8 cellular contexts compared by ENCODE assay signal in the genomic region with DNA sequence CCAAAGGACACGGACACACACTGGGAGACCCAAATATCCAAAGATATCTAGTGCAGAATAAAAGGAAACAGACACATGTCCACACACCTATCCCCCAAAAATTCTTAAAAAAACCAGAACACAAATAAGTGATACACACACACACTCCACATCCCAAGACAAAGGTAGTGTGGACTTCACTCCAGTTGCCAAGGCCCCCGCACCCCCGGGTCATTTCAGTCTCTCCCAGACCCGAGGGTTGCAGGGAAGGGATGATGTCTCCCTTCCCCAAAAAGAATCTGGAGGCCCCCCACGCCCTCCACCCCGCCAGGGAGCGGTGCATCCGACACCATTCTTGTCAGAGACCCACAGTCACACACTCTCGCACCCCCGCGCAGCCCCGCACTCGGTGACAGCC. TPM values are rescaled to one million over a fixed set of nuclear protein-coding genes. Genes with fewer than 3 reads are reported as not detected.
DNase-seq lines count a peak whose midpoint lies in the region; ATAC-seq, FAIRE-seq and TF ChIP-seq lines count a peak whose summit lies in the region.

No MANE protein-coding gene starts in this region.

- BruUV-seq in K562 (replicated peaks; lab: Mats Ljungman, UMichigan) = no TSS peak

- FAIRE-seq in K562 (lab: Jason Lieb, UNC) = no peak

- H3K36me3 ChIP-seq in HEK293 (ENCODE audit: control insufficient read depth in 2 of 2, insufficient read depth in 1 of 2, low read length in 2 of 2) (peaks cover 16 to 19% of the 10 kb centered on the region in 2 experiments; a peak in 2 of 3 replicates), K562 (ENCODE audit: control insufficient read depth, insufficient read depth, low read length) (no peaks in the 10 kb centered on the region), mesodermal cell (ENCODE audit: control insufficient read depth, insufficient read depth, low read length) (peaks cover 5% of the 10 kb centered on the region), gastroesophageal sphincter (no peaks in the 10 kb centered on the region)

- in situ Hi-C loops in K562 (cut with MboI) = loop anchor here (10.0 kb wide), 1 partner anchor 299 kb away; no protein-coding TSS in a partner anchor

- peak overlapping the region; percentile 4 to 70; a peak in 2 of 4 replicates for H3K9ac ChIP-seq in K562 (ENCODE audit: insufficient read depth in 1 of 2, low read depth in 2 of 2, low read length in 2 of 2)

- ATAC-seq in K562 = no peak
- no peak for ATAC-seq in gastroesophageal sphincter

- CTCF ChIA-PET in AG04449 (lab: Yijun Ruan, JAX) (no interaction called here), HEK293 (lab: Yijun Ruan, JAX) (no interaction called here), K562 (lab: Yijun Ruan, JAX; ENCODE audit: low intra/inter-chr PET ratio) (interaction anchor here (0.7 to 1.8 kb wide), 2 partner anchors 81 to 356 kb away, joined by 4 to 7 read pairs; no protein-coding TSS in a partner anchor)

- no peak for TF ChIP-seq RAD21 in K562 (CRISPR knock-in tag; conservative IDR thresholded peaks at IDR 0.05 in 1 of 2, IDR thresholded peaks at IDR 0.05 in 1 of 2)

- H3K4me2 ChIP-seq in K562 (ENCODE audit: insufficient read depth, low read length) = peak overlapping the region; percentile 100

- TF ChIP-seq EP300 in K562 (IDR thresholded peaks at IDR 0.05; ENCODE audit: low read length) = no peak
- no peak for TF ChIP-seq EP300 in gastroesophageal sphincter (IDR thresholded peaks at IDR 0.05)

- peaks cover 10% of the 10 kb centered on the region for H3K4me1 ChIP-seq in HEK293 (ENCODE audit: control insufficient read depth, insufficient read depth, low read length)
- peaks cover 7 to 42% of the 10 kb centered on the region in 2 experiments; a peak in 4 of 5 replicates for H3K4me1 ChIP-seq in K562 (replicated peaks in 1 of 2; ENCODE audit: control insufficient read depth in 2 of 2, insufficient read depth in 2 of 2, low read length in 2 of 2)
- peaks cover under 1% of the 10 kb centered on the region for H3K4me1 ChIP-seq in mesodermal cell (ENCODE audit: control insufficient read depth, insufficient read depth, low read length, poor library complexity, severe bottlenecking)
- H3K4me1 ChIP-seq in gastroesophageal sphincter = peaks cover 0 to 18% (median 14%) of the 10 kb centered on the region in 3 donors

- intact Hi-C loops in K562 (cut with micrococcal nuclease) = no loop called here

- H3K9me3 ChIP-seq in HEK293 (ENCODE audit: control insufficient read depth, insufficient read depth, low read depth, low read length) (no peaks in the 10 kb centered on the region), K562 (replicated peaks; ENCODE audit: control insufficient read depth, insufficient read depth, low read depth, low read length) (no peaks in the 10 kb centered on the region), mesodermal cell (ENCODE audit: control insufficient read depth, low read length) (no peaks in the 10 kb centered on the region), gastroesophageal sphincter (no peaks in the 10 kb centered on the region)

- WGBS in K562 (ENCODE audit: insufficient coverage, low coverage, missing lambda C conversion rate) = 3% methylated on average over 11 of the region's 13 CpGs
- 48 to 50% methylated on average over 2 to 3 of the region's 13 CpGs for WGBS in mesodermal cell (ENCODE audit: insufficient coverage in 2 of 2), 2 experiments
- WGBS in gastroesophageal sphincter (ENCODE audit: low coverage in 1 of 2), 2 donors = 11 to 15% methylated on average over 4 of the region's 13 CpGs

- no peaks in the 10 kb centered on the region; a peak in 1 of 5 replicates for H3K27me3 ChIP-seq in K562 (ENCODE audit: control insufficient read depth in 2 of 2, insufficient read depth in 2 of 2, low read length in 2 of 2)
- peaks cover 94% of the 10 kb centered on the region for H3K27me3 ChIP-seq in gastroesophageal sphincter

- no peaks in the 10 kb centered on the region; the same call in 2 of the 3 replicates for H3K79me2 ChIP-seq in K562 (ENCODE audit: control insufficient read depth, insufficient read depth, low read length)

- H4K20me1 ChIP-seq in K562 (replicated peaks; ENCODE audit: control insufficient read depth, insufficient read depth, low read length) = no peaks in the 10 kb centered on the region

- H2AFZ ChIP-seq in K562 (ENCODE audit: low read depth, low read length) = peak overlapping the region; percentile 98

- DNase-seq in AG04449 (ENCODE audit: low read depth, low spot score) (no peak), K562 (ENCODE audit: extremely low read depth in 1 of 4, low spot score in 3 of 4) (no peak), SIG-M5 (lab: John Stamatoyannopoulos, UW) (no peak), NOMO-1 (lab: John Stamatoyannopoulos, UW; ENCODE audit: unreplicated experiment in 2 of 2) (no peak)
- no peak for DNase-seq in activated effector memory CD4-positive, alpha-beta T cell treated with anti-CD3 and anti-CD28 coated beads, Interleukin-2, amount 50 U/mL, for 16 hours

- TF ChIP-seq CTCF in AG04449 (IDR thresholded peaks at IDR 0.05; ENCODE audit: insufficient read depth, low read length, missing control alignments) (no peak), HEK293 (tag by site-specific recombination; IDR thresholded peaks at IDR 0.05) (no peak), K562 (IDR thresholded peaks at IDR 0.05 in 2 of 3, conservative IDR thresholded peaks at IDR 0.05 in 1 of 3; ENCODE audit: insufficient read depth in 2 of 3, low read depth in 1 of 3, low read length in 3 of 3) (no peak), gastroesophageal sphincter (IDR thresholded peaks at IDR 0.05) (no peak)

- POLR2A ChIA-PET in AG04449 (lab: Yijun Ruan, JAX) (no interaction called here), HEK293 (lab: Yijun Ruan, JAX) (no interaction called here), K562 (lab: Yijun Ruan, JAX) (no interaction called here)

- peak overlapping the region; percentile 70 for H3K4me3 ChIP-seq in AG04449 (ENCODE audit: low read depth, low read length)
- H3K4me3 ChIP-seq in HEK293 (ENCODE audit: low read depth, low read length) = peak overlapping the region; percentile 62
- peak overlapping the region; percentile 67 for H3K4me3 ChIP-seq in K562
- H3K4me3 ChIP-seq in mesodermal cell (ENCODE audit: extremely low read depth, insufficient read depth, low read length, poor library complexity, severe bottlenecking) = peak overlapping the region; percentile 62
- peak overlapping the region in 1 of 2 donors; percentile 43 for H3K4me3 ChIP-seq in gastroesophageal sphincter

- TF ChIP-seq POLR2A in K562 (conservative IDR thresholded peaks at IDR 0.05) = no peak
- TF ChIP-seq POLR2A in gastroesophageal sphincter (IDR thresholded peaks at IDR 0.05) = no peak

- H3K27ac ChIP-seq in HEK293 (ENCODE audit: extremely low read depth, low read depth, low read length) (peak overlapping the region; percentile 50; the same call in 1 of the 2 replicates), K562 (ENCODE audit: extremely low read depth, low read depth, low read length) (no peak overlapping the region), mesodermal cell (ENCODE audit: low read depth, low read length, severe bottlenecking) (no peak overlapping the region), gastroesophageal sphincter (no peak overlapping the region)

- H3K9me1 ChIP-seq in K562 (ENCODE audit: control insufficient read depth, insufficient read depth, low read length) = no peaks in the 10 kb centered on the region

RNA-seq across cellular contexts. Expression of gene DPF1, which starts 0.4 kb away (rescaled TPM):
- total RNA-seq in K562 (2011; cell fraction: chromatin; rRNA removed; ENCODE audit: low replicate concordance) = 5.0 and 8.4 TPM in 2 replicates
- total RNA-seq in K562 (2011; cell fraction: nucleolus; rRNA removed) = 4.9 and 7.2 TPM in 2 replicates
- 5.0 and 6.9 TPM in 2 replicates for total RNA-seq in K562 (2011; cell fraction: nucleoplasm; rRNA removed)
- 4.1 and 4.6 TPM in 2 replicates for total RNA-seq in K562 (2014; rRNA removed)
- 1.1 and 1.6 TPM in 2 replicates for total RNA-seq in K562 (2014; rRNA removed; fragmentation: Illumina TruSeq; extraction: Trizol)
- total RNA-seq in K562 (2015; rRNA removed; fragmentation: Illumina TruSeq; extraction: Trizol) = 2.2 and 2.3 TPM in 2 replicates
- total RNA-seq in K562 (2021) = 5.7 and 6.2 TPM in 2 replicates
- 3.1 and 3.6 TPM in 2 replicates for polyA plus RNA-seq in K562 (2011; rRNA removed)
- 5.9 and 11.0 TPM in 2 replicates for polyA plus RNA-seq in K562 (2011; cell fraction: cytosol; rRNA removed)
- 5.7 and 8.6 TPM in 2 replicates for polyA plus RNA-seq in K562 (2011; cell fraction: nucleus; rRNA removed)
- polyA plus RNA-seq in K562 (2012) = 1.1 and 3.6 TPM in 2 replicates
- polyA plus RNA-seq in K562 (2014; fragmentation: Illumina TruSeq; extraction: Trizol) = 3.8 and 5.0 TPM in 2 replicates
- polyA plus RNA-seq in K562 (2014; fragmentation: Nextera tagmentation; extraction: Ambion mirVana) = under 1 TPM; 0.10 to 0.29 TPM
- polyA plus RNA-seq in K562 (2014; rRNA removed) = 4.2 and 5.5 TPM in 2 replicates
- 2.2 and 2.6 TPM in 2 replicates for polyA minus RNA-seq in K562 (2011; rRNA and poly(A)+ RNA removed)
- polyA minus RNA-seq in K562 (2011; cell fraction: cytosol; rRNA and poly(A)+ RNA removed) = 1.0 and 2.2 TPM in 2 replicates
- 2.0 and 2.7 TPM in 2 replicates for polyA minus RNA-seq in K562 (2011; cell fraction: nucleus; rRNA and poly(A)+ RNA removed)
- 4.5 TPM for polyA plus RNA-seq in mesodermal cell (2013, experiment 1 of 2)
- polyA plus RNA-seq in mesodermal cell (2013, experiment 2 of 2) = 2.6 TPM
- total RNA-seq in gastroesophageal sphincter = not detected

RNA-seq across cellular contexts. Expression of gene PPP1R14A, which starts 32.6 kb away (rescaled TPM):
- 6.6 and 11.8 TPM in 2 replicates for total RNA-seq in K562 (2011; cell fraction: chromatin; rRNA removed; ENCODE audit: low replicate concordance)
- 9.3 and 13.7 TPM in 2 replicates for total RNA-seq in K562 (2011; cell fraction: nucleolus; rRNA removed)
- 11.6 and 12.5 TPM in 2 replicates for total RNA-seq in K562 (2011; cell fraction: nucleoplasm; rRNA removed)
- total RNA-seq in K562 (2014; rRNA removed) (60.7 and 74.0 TPM in 2 replicates), K562 (2014; rRNA removed; fragmentation: Illumina TruSeq; extraction: Trizol) (0.80 and 1.7 TPM in 2 replicates), K562 (2015; rRNA removed; fragmentation: Illumina TruSeq; extraction: Trizol) (6.5 and 7.5 TPM in 2 replicates), K562 (2021) (107 TPM in 2 replicates), gastroesophageal sphincter (100 to 1,000 TPM; 226 to 468 (median 332) TPM)
- polyA plus RNA-seq in K562 (2011; rRNA removed) (24.7 and 26.4 TPM in 2 replicates), K562 (2014; fragmentation: Illumina TruSeq; extraction: Trizol) (12.1 and 31.5 TPM in 2 replicates), K562 (2014; fragmentation: Nextera tagmentation; extraction: Ambion mirVana) (1 to 10 TPM in 1 of 2 experiments, under 1 TPM in 1; 0.44 to 1.1 TPM), K562 (2014; rRNA removed) (179 and 181 TPM in 2 replicates)
- 41.0 and 143 TPM in 2 replicates for polyA plus RNA-seq in K562 (2011; cell fraction: cytosol; rRNA removed)
- 21.3 and 32.8 TPM in 2 replicates for polyA plus RNA-seq in K562 (2011; cell fraction: nucleus; rRNA removed)
- polyA plus RNA-seq in K562 (2012) = 67.8 and 104 TPM in 2 replicates
- polyA minus RNA-seq in K562 (2011; rRNA and poly(A)+ RNA removed) = 1.6 and 1.9 TPM in 2 replicates
- 10.9 and 22.5 TPM in 2 replicates for polyA minus RNA-seq in K562 (2011; cell fraction: cytosol; rRNA and poly(A)+ RNA removed)
- polyA minus RNA-seq in K562 (2011; cell fraction: nucleus; rRNA and poly(A)+ RNA removed) = 5.1 and 10.1 TPM in 2 replicates
- 17.3 TPM for polyA plus RNA-seq in mesodermal cell (2013, experiment 1 of 2)
- 16.8 TPM for polyA plus RNA-seq in mesodermal cell (2013, experiment 2 of 2)

RNA-seq across cellular contexts. Expression of gene SPINT2, which starts 40.8 kb away (rescaled TPM):
- 0.49 and 2.1 TPM in 2 replicates for total RNA-seq in K562 (2011; cell fraction: chromatin; rRNA removed; ENCODE audit: low replicate concordance)
- total RNA-seq in K562 (2011; cell fraction: nucleolus; rRNA removed) = 1.7 and 3.2 TPM in 2 replicates
- 0.73 and 4.7 TPM in 2 replicates for total RNA-seq in K562 (2011; cell fraction: nucleoplasm; rRNA removed)
- total RNA-seq in K562 (2014; rRNA removed) (1.0 and 3.5 TPM in 2 replicates), K562 (2014; rRNA removed; fragmentation: Illumina TruSeq; extraction: Trizol) (0.38 and 0.84 TPM in 2 replicates), K562 (2015; rRNA removed; fragmentation: Illumina TruSeq; extraction: Trizol) (0.65 and 1.4 TPM in 2 replicates), K562 (2021) (1.9 and 2.1 TPM in 2 replicates), gastroesophageal sphincter (10 to 100 TPM in 2 of 4 donors, 1 to 10 TPM in 2; 2.1 to 51.7 (median 10.9) TPM)
- polyA plus RNA-seq in K562 (2011; rRNA removed) (4.5 and 4.6 TPM in 2 replicates), K562 (2014; fragmentation: Illumina TruSeq; extraction: Trizol) (3.6 and 4.4 TPM in 2 replicates), K562 (2014; fragmentation: Nextera tagmentation; extraction: Ambion mirVana) (1 to 10 TPM; 3.4 to 4.1 TPM), K562 (2014; rRNA removed) (0.93 and 1.6 TPM in 2 replicates)
- polyA plus RNA-seq in K562 (2011; cell fraction: cytosol; rRNA removed) = 3.5 and 6.8 TPM in 2 replicates
- 3.8 and 4.9 TPM in 2 replicates for polyA plus RNA-seq in K562 (2011; cell fraction: nucleus; rRNA removed)
- 0.69 and 1.3 TPM in 2 replicates for polyA plus RNA-seq in K562 (2012)
- polyA minus RNA-seq in K562 (2011; rRNA and poly(A)+ RNA removed) = 1.9 and 3.0 TPM in 2 replicates
- polyA minus RNA-seq in K562 (2011; cell fraction: cytosol; rRNA and poly(A)+ RNA removed) = 4.6 TPM in 1 of 2 replicates, not detected in the other
- 0.40 and 2.0 TPM in 2 replicates for polyA minus RNA-seq in K562 (2011; cell fraction: nucleus; rRNA and poly(A)+ RNA removed)
- polyA plus RNA-seq in mesodermal cell (2013, experiment 1 of 2) = 61.6 TPM
- polyA plus RNA-seq in mesodermal cell (2013, experiment 2 of 2) = 52.0 TPM
